Comparison of ENCODE assay signal across 8 cellular contexts in genomic region chr9:85258823-85259370, GRCh38.
DNase-seq lines count a peak whose midpoint lies in the region; ATAC-seq, FAIRE-seq and TF ChIP-seq lines count a peak whose summit lies in the region.

No MANE protein-coding gene starts in this region.

- H3K4me3 ChIP-seq in ACC112 (ENCODE audit: low read depth, low read length): peak overlapping the region; percentile 66

- no peak overlapping the region for H3K27ac ChIP-seq in ACC112 (ENCODE audit: low read depth, low read length)

- peaks cover 4% of the 10 kb centered on the region for H3K27me3 Mint-ChIP-seq in chondrocyte (ENCODE audit: low read depth)

- no peak overlapping the region for H3K27ac Mint-ChIP-seq in chondrocyte (ENCODE audit: unreplicated experiment)

- no peak overlapping the region for H3K4me3 Mint-ChIP-seq in chondrocyte (ENCODE audit: unreplicated experiment)

- TF ChIP-seq CTCF in GM10248 (IDR thresholded peaks at IDR 0.05; ENCODE audit: control extremely low read depth, extremely low read depth, low read depth, missing control alignments) (peak; percentile 60), chondrocyte (IDR thresholded peaks at IDR 0.05) (peak; percentile 89)

- H3K27me3 ChIP-seq in ACC112 (ENCODE audit: insufficient read depth, low read length): peaks cover 13% of the 10 kb centered on the region; the same call in 1 of the 2 replicates

- peaks cover 6% of the 10 kb centered on the region for H3K4me1 Mint-ChIP-seq in chondrocyte (ENCODE audit: low read depth)

- peaks cover 5% of the 10 kb centered on the region for H3K36me3 Mint-ChIP-seq in chondrocyte (ENCODE audit: low read depth)

- no peak overlapping the region for H2AFZ ChIP-seq in ACC112 (ENCODE audit: low read length, unreplicated experiment)

- peak; percentile 96 for FAIRE-seq in urothelium cell line (lab: Jason Lieb, UNC)

- no peaks in the 10 kb centered on the region for H3K36me3 ChIP-seq in ACC112 (ENCODE audit: insufficient read depth, low read length)

- POLR2A ChIA-PET in GM10248 (lab: Yijun Ruan, JAX): no interaction called here

- peak; percentile 79 for ATAC-seq in HG03159 (IDR thresholded peaks at IDR 0.05; ENCODE audit: unreplicated experiment)

- peaks cover 3% of the 10 kb centered on the region for H3K4me1 ChIP-seq in ACC112 (ENCODE audit: control insufficient read depth, insufficient read depth, low read length, unreplicated experiment)

- H3K79me2 ChIP-seq in ACC112 (ENCODE audit: control insufficient read depth, insufficient read depth, low read length, unreplicated experiment): no peaks in the 10 kb centered on the region

- CTCF ChIA-PET in GM10248 (lab: Yijun Ruan, JAX): interaction anchor here (0.7 to 2.0 kb wide), 9 partner anchors 12 to 870 kb away, joined by 3 to 9 read pairs (median 5); no protein-coding TSS in a partner anchor

- DNase-seq in GM10248 (ENCODE audit: extremely low spot score) (peak; percentile 59), NCI-H748 (lab: John Stamatoyannopoulos, UW; ENCODE audit: unreplicated experiment) (peak; percentile 86), chondrocyte (ENCODE audit: low spot score) (no peak), left kidney (ENCODE audit: low read depth, low spot score) (peak; percentile 92), urothelium cell line (ENCODE audit: low spot score) (peak; percentile 85)
- DNase-seq in stimulated activated CD4-positive, alpha-beta T cell treated with anti-CD3 and anti-CD28 coated beads, Interleukin-4, amount 100 ng/mL, for 4 hours: no peak

- peaks cover 10% of the 10 kb centered on the region for H3K9me3 Mint-ChIP-seq in chondrocyte (ENCODE audit: low read depth)

Comparison
In these comparisons a context has a peak if more than half of its experiments do, and no peak if none do; other contexts are left out.
1. DNase-seq: peak in GM10248 (single experiment), NCI-H748 (single experiment), left kidney (single experiment) and urothelium cell line (single experiment); none in chondrocyte (single experiment) and stimulated activated CD4-positive, alpha-beta T cell treated with anti-CD3 and anti-CD28 coated beads, Interleukin-4, amount 100 ng/mL, for 4 hours (0 of 2).